Comparison of ENCODE assay signal across 28 cellular contexts in genomic region chr7:99607548-99607947, GRCh38. TPM values are rescaled to one million over a fixed set of nuclear protein-coding genes. Genes with fewer than 3 reads are reported as not detected.
"Had no signal": no experiment of that assay in that cellular context is flagged by ENCODE, and none has a peak within 500 bp of the region (broad histone marks: within the 10 kb centered on the region; RNA-seq: fewer than 3 reads in every experiment).

No MANE protein-coding gene starts in this region.

- H3K27me3 ChIP-seq: ovary, right lobe of liver, sigmoid colon, thyroid gland, tibial nerve, upper lobe of right lung, uterus had no signal

- H3K27me3 Mint-ChIP-seq: naive thymus-derived CD8-positive, alpha-beta T cell; natural killer cell treated with Interleukin-12 subunit alpha and Interleukin-12 subunit beta and Interleukin-15 and Interleukin-18, amount 100 ng/mL, for 72 hours; stimulated activated naive CD8-positive, alpha-beta T cell treated with anti-CD3 and anti-CD28 coated beads, Interleukin-15, Interleukin-2, amounts not matched to agents 100 ng/mL and 50 ng/mL, for 24 hours had no signal

- H3K4me3 Mint-ChIP-seq: naive thymus-derived CD8-positive, alpha-beta T cell; natural killer cell treated with Interleukin-12 subunit alpha and Interleukin-12 subunit beta and Interleukin-15 and Interleukin-18, amount 100 ng/mL, for 72 hours; nephron progenitor cell; neural crest cell; stimulated activated effector memory CD8-positive, alpha-beta T cell treated with anti-CD3 and anti-CD28 coated beads, Interleukin-12 subunit alpha, Interleukin-12 subunit beta, amount 100 ng/mL, for 72 hours; stimulated activated naive B cell treated with anti-CD40 and anti-IgM and Interleukin-4, amounts not matched to agents 10 μg/mL and 1 μg/mL and 100 μg/mL, for 72 hours; stimulated activated naive CD8-positive, alpha-beta T cell treated with anti-CD3 and anti-CD28 coated beads, Interleukin-15, Interleukin-2, amounts not matched to agents 100 ng/mL and 50 ng/mL, for 24 hours had no signal

- H3K27ac ChIP-seq: ovary, parathyroid adenoma, psoas muscle, right lobe of liver, sigmoid colon, stomach, thoracic aorta, thyroid gland, tibial nerve, upper lobe of right lung, uterus had no signal

- ATAC-seq: naive thymus-derived CD8-positive, alpha-beta T cell; natural killer cell treated with Interleukin-12 subunit alpha and Interleukin-12 subunit beta and Interleukin-15 and Interleukin-18, amount 100 ng/mL, for 72 hours; psoas muscle; right cardiac atrium; right lobe of liver; stimulated activated effector memory CD8-positive, alpha-beta T cell treated with anti-CD3 and anti-CD28 coated beads, Interleukin-12 subunit alpha, Interleukin-12 subunit beta, amount 100 ng/mL, for 72 hours; stimulated activated naive B cell treated with anti-CD40 and anti-IgM and Interleukin-4, amounts not matched to agents 10 μg/mL and 1 μg/mL and 100 μg/mL, for 72 hours; upper lobe of right lung had no signal

- H3K4me1 Mint-ChIP-seq: nephron progenitor cell; neural crest cell; stimulated activated effector memory CD8-positive, alpha-beta T cell treated with anti-CD3 and anti-CD28 coated beads, Interleukin-12 subunit alpha, Interleukin-12 subunit beta, amount 100 ng/mL, for 72 hours; stimulated activated naive B cell treated with anti-CD40 and anti-IgM and Interleukin-4, amounts not matched to agents 10 μg/mL and 1 μg/mL and 100 μg/mL, for 72 hours had no signal

- DNase-seq: naive thymus-derived CD8-positive, alpha-beta T cell; nephron progenitor cell; occipital lobe; ovary; psoas muscle; right cardiac atrium; right lobe of liver; sigmoid colon; small intestine; stimulated activated CD4-positive, alpha-beta T cell treated with anti-CD3 and anti-CD28 coated beads, Interleukin-15, amount 100 ng/mL, for 24 hours; stimulated activated CD4-positive, alpha-beta T cell treated with anti-CD3 and anti-CD28 coated beads, Interleukin-2, amount 100 ng/mL, for 24 hours; stimulated activated CD4-positive, alpha-beta T cell treated with anti-CD3 and anti-CD28 coated beads, Interleukin-2, amount 100 ng/mL, for 48 hours; stimulated activated CD4-positive, alpha-beta T cell treated with anti-CD3 and anti-CD28 coated beads, Interleukin-4, amount 100 ng/mL, for 24 hours; stimulated activated naive B cell treated with anti-CD40 and anti-IgM and Interleukin-4, amounts not matched to agents 10 μg/mL and 1 μg/mL and 100 μg/mL, for 72 hours; stimulated activated naive CD4-positive, alpha-beta T cell treated with Interleukin-2 at 50 U/mL for 16 hours; stomach; thyroid gland; trophoblast cell; upper lobe of right lung; uterus had no signal

- H3K36me3 Mint-ChIP-seq: naive thymus-derived CD8-positive, alpha-beta T cell; natural killer cell treated with Interleukin-12 subunit alpha and Interleukin-12 subunit beta and Interleukin-15 and Interleukin-18, amount 100 ng/mL, for 72 hours had no signal

- H3K4me1 ChIP-seq: parathyroid adenoma, psoas muscle, right lobe of liver, sigmoid colon, stomach, thyroid gland, tibial nerve, upper lobe of right lung, uterus had no signal

- FAIRE-seq: small intestine had no signal

- H3K36me3 ChIP-seq: ovary, right lobe of liver, sigmoid colon, stomach, thoracic aorta, thyroid gland, upper lobe of right lung, uterus had no signal

- H3K27ac Mint-ChIP-seq: natural killer cell treated with Interleukin-12 subunit alpha and Interleukin-12 subunit beta and Interleukin-15 and Interleukin-18, amount 100 ng/mL, for 72 hours; nephron progenitor cell; progenitor cell of endocrine pancreas; stimulated activated effector memory CD8-positive, alpha-beta T cell treated with anti-CD3 and anti-CD28 coated beads, Interleukin-12 subunit alpha, Interleukin-12 subunit beta, amount 100 ng/mL, for 72 hours; stimulated activated naive B cell treated with anti-CD40 and anti-IgM and Interleukin-4, amounts not matched to agents 10 μg/mL and 1 μg/mL and 100 μg/mL, for 72 hours; stimulated activated naive CD8-positive, alpha-beta T cell treated with anti-CD3 and anti-CD28 coated beads, Interleukin-15, Interleukin-2, amounts not matched to agents 100 ng/mL and 50 ng/mL, for 24 hours had no signal

- H3K9me3 Mint-ChIP-seq: naive thymus-derived CD8-positive, alpha-beta T cell; natural killer cell treated with Interleukin-12 subunit alpha and Interleukin-12 subunit beta and Interleukin-15 and Interleukin-18, amount 100 ng/mL, for 72 hours; nephron progenitor cell; neural crest cell; stimulated activated effector memory CD8-positive, alpha-beta T cell treated with anti-CD3 and anti-CD28 coated beads, Interleukin-12 subunit alpha, Interleukin-12 subunit beta, amount 100 ng/mL, for 72 hours; stimulated activated naive B cell treated with anti-CD40 and anti-IgM and Interleukin-4, amounts not matched to agents 10 μg/mL and 1 μg/mL and 100 μg/mL, for 72 hours; stimulated activated naive CD8-positive, alpha-beta T cell treated with anti-CD3 and anti-CD28 coated beads, Interleukin-15, Interleukin-2, amounts not matched to agents 100 ng/mL and 50 ng/mL, for 24 hours had no signal

- H2AFZ ChIP-seq: parathyroid adenoma had no signal

- H3K9me3 ChIP-seq: ovary, psoas muscle, right lobe of liver, sigmoid colon, stomach, thoracic aorta, thyroid gland, tibial nerve, upper lobe of right lung, uterus had no signal

- H3K79me2 ChIP-seq: parathyroid adenoma had no signal

- H3K9ac ChIP-seq: parathyroid adenoma had no signal

- H3K4me3 ChIP-seq: ovary, psoas muscle, right lobe of liver, sigmoid colon, stomach, thoracic aorta, thyroid gland, tibial nerve, upper lobe of right lung, uterus had no signal

RNA-seq across cellular contexts. Expression of gene TMEM225B, which starts 9.5 kb away (rescaled TPM):
- total RNA-seq: occipital lobe had no signal
